Comparison of ENCODE assay signal across 10 cellular contexts in genomic region chr1:26584022-26584485, GRCh38. TPM values are rescaled to one million over a fixed set of nuclear protein-coding genes. Genes with fewer than 3 reads are reported as not detected.
A peak's percentile ranks its signal among the peaks of the same experiment; 100 is the strongest.
DNase-seq lines count a peak whose midpoint lies in the region; ATAC-seq and TF ChIP-seq lines count a peak whose summit lies in the region.
"Had no signal": no experiment of that assay in that cellular context is flagged by ENCODE, and none has a peak within 500 bp of the region (broad histone marks: within the 10 kb centered on the region; RNA-seq: fewer than 3 reads in every experiment).

No MANE protein-coding gene starts in this region.

- H3K4me1 ChIP-seq in endodermal cell (ENCODE audit: control insufficient read depth, insufficient read depth, low read length) = no peaks in the 10 kb centered on the region
- no peaks in the 10 kb centered on the region for H3K4me1 ChIP-seq in sigmoid colon

- H3K27ac ChIP-seq in endodermal cell (ENCODE audit: low read depth, low read length) (no peak overlapping the region), sigmoid colon (no peak overlapping the region)
- H3K27ac ChIP-seq: thoracic aorta had no signal

- no peak overlapping the region for H3K4me3 ChIP-seq in endodermal cell (ENCODE audit: low read length)
- H3K4me3 ChIP-seq in sigmoid colon = no peak overlapping the region
- H3K4me3 ChIP-seq: thoracic aorta had no signal

- no peak overlapping the region for H3K9ac ChIP-seq in endodermal cell (ENCODE audit: extremely low read depth, low read length, poor library complexity, severe bottlenecking)

- H3K27me3 ChIP-seq in endodermal cell (ENCODE audit: control insufficient read depth, insufficient read depth, low read length, poor library complexity, severe bottlenecking) (no peaks in the 10 kb centered on the region), sigmoid colon (no peaks in the 10 kb centered on the region)

- no peak for TF ChIP-seq POLR2A in sigmoid colon (IDR thresholded peaks at IDR 0.05)

- TF ChIP-seq CTCF in endodermal cell (conservative IDR thresholded peaks at IDR 0.05) (peak; percentile 75), sigmoid colon (IDR thresholded peaks at IDR 0.05) (no peak)

- H3K36me3 ChIP-seq in endodermal cell (ENCODE audit: control insufficient read depth, insufficient read depth, low read length) (no peaks in the 10 kb centered on the region), sigmoid colon (no peaks in the 10 kb centered on the region)
- H3K36me3 ChIP-seq: thoracic aorta had no signal

- H3K27ac Mint-ChIP-seq in endodermal cell = no peak overlapping the region
- no peak overlapping the region for H3K27ac Mint-ChIP-seq in stimulated activated naive B cell treated with anti-CD40 and anti-IgM and Interleukin-4, amounts not matched to agents 10 μg/mL and 1 μg/mL and 100 μg/mL, for 72 hours

- no peak for ATAC-seq in stimulated activated naive B cell treated with anti-CD40 and anti-IgM and Interleukin-4, amounts not matched to agents 10 μg/mL and 1 μg/mL and 100 μg/mL, for 72 hours (replicated peaks)

- no peaks in the 10 kb centered on the region for H3K27me3 Mint-ChIP-seq in endodermal cell (ENCODE audit: insufficient read depth)
- no peaks in the 10 kb centered on the region for H3K27me3 Mint-ChIP-seq in stimulated activated naive B cell treated with anti-CD40 and anti-IgM and Interleukin-4, amounts not matched to agents 10 μg/mL and 1 μg/mL and 100 μg/mL, for 72 hours
- H3K27me3 Mint-ChIP-seq: CD4-positive, CD25-positive, alpha-beta regulatory T cell had no signal

- H3K4me1 Mint-ChIP-seq in endodermal cell = no peaks in the 10 kb centered on the region
- H3K4me1 Mint-ChIP-seq in stimulated activated naive B cell treated with anti-CD40 and anti-IgM and Interleukin-4, amounts not matched to agents 10 μg/mL and 1 μg/mL and 100 μg/mL, for 72 hours = peaks cover 31 to 43% of the 10 kb centered on the region in 2 donors

- TF ChIP-seq EP300 in sigmoid colon (IDR thresholded peaks at IDR 0.05) = no peak

- H3K36me3 Mint-ChIP-seq in endodermal cell (ENCODE audit: low read depth) = no peaks in the 10 kb centered on the region
- peaks cover 0 to 2% of the 10 kb centered on the region in 2 donors for H3K36me3 Mint-ChIP-seq in stimulated activated naive B cell treated with anti-CD40 and anti-IgM and Interleukin-4, amounts not matched to agents 10 μg/mL and 1 μg/mL and 100 μg/mL, for 72 hours
- H3K36me3 Mint-ChIP-seq: CD4-positive, CD25-positive, alpha-beta regulatory T cell had no signal

- WGBS in endodermal cell (ENCODE audit: insufficient coverage in 1 of 2, insufficient read length in 1 of 2), 2 experiments = 75 to 81% methylated on average over 2 of the region's 2 CpGs
- WGBS in sigmoid colon, 2 donors = 73 to 81% methylated on average over 2 of the region's 2 CpGs

- intact Hi-C loops in sigmoid colon (cut with DNase I) = no loop called here

- H3K9me3 ChIP-seq in endodermal cell (ENCODE audit: control insufficient read depth, low read length) = peaks cover 11% of the 10 kb centered on the region
- no peaks in the 10 kb centered on the region for H3K9me3 ChIP-seq in sigmoid colon

- DNase-seq in stimulated activated naive CD4-positive, alpha-beta T cell treated with Interleukin-2 at 50 U/mL for 16 hours (lab: John Stamatoyannopoulos, UW) = peak; percentile 26
- no peak for DNase-seq in stimulated activated naive CD4-positive, alpha-beta T cell (lab: John Stamatoyannopoulos, UW)
- DNase-seq in RPMI7951 (ENCODE audit: low read depth) (peak; percentile 25), endodermal cell (peak; percentile 86), retina (no peak), sigmoid colon (no peak), ecto neural progenitor cell (ENCODE audit: low spot score) (no peak)
- no peak for DNase-seq in stimulated activated naive B cell treated with anti-CD40 and anti-IgM and Interleukin-4, amounts not matched to agents 10 μg/mL and 1 μg/mL and 100 μg/mL, for 72 hours

- peaks cover 10% of the 10 kb centered on the region for H3K9me3 Mint-ChIP-seq in endodermal cell
- H3K9me3 Mint-ChIP-seq in stimulated activated naive B cell treated with anti-CD40 and anti-IgM and Interleukin-4, amounts not matched to agents 10 μg/mL and 1 μg/mL and 100 μg/mL, for 72 hours = no peaks in the 10 kb centered on the region

- no peak overlapping the region for H3K4me3 Mint-ChIP-seq in endodermal cell
- no peak overlapping the region for H3K4me3 Mint-ChIP-seq in stimulated activated naive B cell treated with anti-CD40 and anti-IgM and Interleukin-4, amounts not matched to agents 10 μg/mL and 1 μg/mL and 100 μg/mL, for 72 hours
- H3K4me3 Mint-ChIP-seq: CD4-positive, CD25-positive, alpha-beta regulatory T cell had no signal

RNA-seq across cellular contexts. Expression of gene RPS6KA1, which starts 54.5 kb away (rescaled TPM):
- 33.6 and 51.8 TPM in 2 replicates for total RNA-seq in RPMI7951 (2014; rRNA removed; shearing (Covaris generic))
- total RNA-seq in endodermal cell (10 to 100 TPM; 41.3 TPM), sigmoid colon (10 to 100 TPM in 1 of 4 donors, 1 to 10 TPM in 3; 2.5 to 11.5 (median 6.8) TPM)
- polyA plus RNA-seq in endodermal cell (2013, experiment 1 of 2) = 17.8 TPM
- polyA plus RNA-seq in endodermal cell (2013, experiment 2 of 2) = 15.9 TPM
- 100 to 1,000 TPM in 1 of 3 donors, 10 to 100 TPM in 2; 91.3 to 116 (median 91.5) TPM for polyA plus RNA-seq in sigmoid colon

Comparison
In these comparisons a context has a peak if more than half of its experiments do, and no peak if none do; other contexts are left out.
1. DNase-seq: peak in stimulated activated naive CD4-positive, alpha-beta T cell treated with Interleukin-2 at 50 U/mL for 16 hours (single experiment), RPMI7951 (single experiment) and endodermal cell (single experiment); none in stimulated activated naive CD4-positive, alpha-beta T cell (0 of 6), stimulated activated naive B cell treated with anti-CD40 and anti-IgM and Interleukin-4, amounts not matched to agents 10 μg/mL and 1 μg/mL and 100 μg/mL, for 72 hours (single experiment), retina (single experiment), sigmoid colon (single experiment) and ecto neural progenitor cell (single experiment).